1 cellular context compared by ENCODE assay signal in genomic region chr6:77492529-77492928, GRCh38.
TF ChIP-seq lines count a peak whose summit lies in the region.

No MANE protein-coding gene starts in this region.

TF ChIP-seq in HepG2, 621 proteins besides CTCF, POLR2A, EP300 and RAD21 (continued from another document):
- peak; percentile 20; the same call in 1 of the 2 replicates for TF ChIP-seq ARID5B (CRISPR knock-in tag; IDR thresholded peaks at IDR 0.05)
- no peak for TF ChIP-seq ZBTB33 (CRISPR knock-in tag; IDR thresholded peaks at IDR 0.05)
- TF ChIP-seq ZNF550 (CRISPR knock-in tag; IDR thresholded peaks at IDR 0.05; ENCODE audit: borderline replicate concordance): no peak
- no peak for TF ChIP-seq MTERF4 (CRISPR knock-in tag; IDR thresholded peaks at IDR 0.05)
- no peak for TF ChIP-seq SMARCE1 (IDR thresholded peaks at IDR 0.05; ENCODE audit: borderline replicate concordance)
- no peak for TF ChIP-seq SNAPC2 (CRISPR knock-in tag; IDR thresholded peaks at IDR 0.05)
- TF ChIP-seq ZEB1 (IDR thresholded peaks at IDR 0.05; ENCODE audit: insufficient replicate concordance, low read depth): no peak
- TF ChIP-seq FOSL2 (CRISPR knock-in tag; IDR thresholded peaks at IDR 0.05): no peak
- TF ChIP-seq AHDC1 (CRISPR knock-in tag; IDR thresholded peaks at IDR 0.05; ENCODE audit: borderline replicate concordance): no peak
- no peak for TF ChIP-seq IKZF1 (IDR thresholded peaks at IDR 0.05)
- TF ChIP-seq RARA (CRISPR knock-in tag; IDR thresholded peaks at IDR 0.05): 0 out of 2 replicates have a peak, but pooled peaks have one; percentile 8
- no peak for TF ChIP-seq NFKB2 (CRISPR knock-in tag; IDR thresholded peaks at IDR 0.05; ENCODE audit: borderline replicate concordance)
- no peak for TF ChIP-seq ZNF503 (CRISPR knock-in tag; IDR thresholded peaks at IDR 0.05)
- 0 out of 2 replicates have a peak, but pooled peaks have one; percentile 16 for TF ChIP-seq FOXA3 (CRISPR knock-in tag; IDR thresholded peaks at IDR 0.05)
- peak; percentile 78; the same call in 1 of the 2 replicates for TF ChIP-seq ELF3 (CRISPR knock-in tag; IDR thresholded peaks at IDR 0.05)
- no peak for TF ChIP-seq HOXA9 (CRISPR knock-in tag; IDR thresholded peaks at IDR 0.05; ENCODE audit: borderline replicate concordance)
- peak; percentile 81 for TF ChIP-seq TCF7 (IDR thresholded peaks at IDR 0.05; ENCODE audit: low read depth)
- TF ChIP-seq TEF (CRISPR knock-in tag; IDR thresholded peaks at IDR 0.05): no peak
- no peak for TF ChIP-seq ZNF205 (CRISPR knock-in tag; IDR thresholded peaks at IDR 0.05)
- no peak for TF ChIP-seq ZNF749 (CRISPR knock-in tag; IDR thresholded peaks at IDR 0.05; ENCODE audit: borderline replicate concordance)
TF ChIP-seq in HepG2: peak in this region for 6.
